In the genomic region with DNA sequence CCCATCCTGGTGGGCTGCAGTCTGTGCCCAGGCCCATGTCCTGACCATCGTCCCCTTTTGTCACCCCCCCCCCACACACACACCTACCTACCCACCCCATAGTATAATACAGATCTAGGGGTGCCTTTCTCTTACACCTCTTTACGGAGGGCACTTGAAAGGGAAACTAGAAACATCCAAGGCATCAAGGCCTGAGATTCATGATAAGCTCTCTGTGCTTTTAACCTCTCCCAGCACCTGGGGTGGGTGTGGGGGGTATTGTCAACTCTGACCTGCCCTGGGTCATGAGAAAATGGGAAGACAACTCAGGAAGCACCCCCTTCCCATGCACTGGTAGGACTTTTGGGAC, we compare ENCODE assay signal across 9 cellular contexts. TPM values are rescaled to one million over a fixed set of nuclear protein-coding genes. Genes with fewer than 3 reads are reported as not detected.
DNase-seq lines count a peak whose midpoint lies in the region; ATAC-seq, FAIRE-seq and TF ChIP-seq lines count a peak whose summit lies in the region.
"Had no signal": no experiment of that assay in that cellular context is flagged by ENCODE, and none has a peak within 500 bp of the region (broad histone marks: within the 10 kb centered on the region; RNA-seq: fewer than 3 reads in every experiment).

No MANE protein-coding gene starts in this region.

- H2BK20ac ChIP-seq in H1 (ENCODE audit: low read length), result no peak overlapping the region

- no peak for TF ChIP-seq EP300 in H1 (IDR thresholded peaks at IDR 0.05; ENCODE audit: borderline replicate concordance in 1 of 2, low read depth in 2 of 2, low read length in 2 of 2)

- H3K27me3 ChIP-seq in OCI-LY1 (ENCODE audit: insufficient read depth, low read length) (no peaks in the 10 kb centered on the region), H1 (replicated peaks in 1 of 4; ENCODE audit: control insufficient read depth in 3 of 4, extremely low read depth in 1 of 4, insufficient read depth in 3 of 4, low read length in 3 of 4) (no peaks in the 10 kb centered on the region), neuron (ENCODE audit: insufficient read depth, low read length) (no peaks in the 10 kb centered on the region)

- H2BK5ac ChIP-seq in H1 (ENCODE audit: low read depth, low read length), result peak overlapping the region; percentile 71; the same call in 1 of the 2 replicates

- no peak overlapping the region for H4K5ac ChIP-seq in H1 (ENCODE audit: insufficient read length, low read depth, low read length)

- no peak overlapping the region for H2BK120ac ChIP-seq in H1 (replicated peaks; ENCODE audit: low read depth, low read length)

- no peak for ATAC-seq in GM19035 (IDR thresholded peaks at IDR 0.05; ENCODE audit: unreplicated experiment)

- H2AFZ ChIP-seq in OCI-LY1 (ENCODE audit: low read length), result no peak overlapping the region
- no peak overlapping the region for H2AFZ ChIP-seq in H1 (ENCODE audit: low read length)
- no peak overlapping the region for H2AFZ ChIP-seq in neuron (ENCODE audit: low read depth, low read length)

- H3K14ac ChIP-seq in H1 (ENCODE audit: insufficient read length), result no peak overlapping the region

- peak overlapping the region; percentile 100 for H3K27ac ChIP-seq in C4-2B
- peak overlapping the region; percentile 28 for H3K27ac ChIP-seq in OCI-LY1 (ENCODE audit: low read depth, low read length, poor library complexity, severe bottlenecking)
- H3K27ac ChIP-seq in H1 (ENCODE audit: low read depth, low read length), result no peak overlapping the region

- H4K8ac ChIP-seq in H1 (ENCODE audit: extremely low read depth, insufficient read depth, low read length), result no peak overlapping the region

- H3F3A ChIP-seq in OCI-LY1 (ENCODE audit: insufficient read depth, low read length), result no peaks in the 10 kb centered on the region

- H3K18ac ChIP-seq in H1 (ENCODE audit: extremely low read depth, low read length), result no peak overlapping the region; the same call in 1 of the 2 replicates

- no peak for TF ChIP-seq RAD21 in H1 (IDR thresholded peaks at IDR 0.05 in 1 of 2, conservative IDR thresholded peaks at IDR 0.05 in 1 of 2; ENCODE audit: low read depth in 2 of 2, low read length in 2 of 2)

- no peak for TF ChIP-seq POLR2A in H1 (IDR thresholded peaks at IDR 0.05; ENCODE audit: control extremely low read depth in 1 of 2, low read depth in 2 of 2, low read length in 2 of 2)

- POLR2A ChIA-PET in H1 (lab: Charles Lee; ENCODE audit: partially characterized antibody), result interaction anchor here (0.6 to 6.1 kb wide), 10 partner anchors 8 to 219 kb away, joined by 3 to 59 read pairs (median 4); no protein-coding TSS in a partner anchor
- POLR2A ChIA-PET in GM10248 (lab: Yijun Ruan, JAX), result interaction anchor here (1.0 to 1.5 kb wide), 2 partner anchors 10 to 15 kb away, joined by 3 to 5 read pairs; no protein-coding TSS in a partner anchor

- no peak overlapping the region for H4K91ac ChIP-seq in H1 (replicated peaks; ENCODE audit: insufficient read length, low read length)

- peak overlapping the region; percentile 72; the same call in 1 of the 2 replicates for H2BK15ac ChIP-seq in H1 (ENCODE audit: low read length)

- H3K79me2 ChIP-seq in OCI-LY1 (ENCODE audit: insufficient read depth, low read length) (peaks cover 43% of the 10 kb centered on the region), H1 (ENCODE audit: control insufficient read depth in 1 of 2, insufficient read depth in 2 of 2, low read length in 2 of 2) (peaks cover 31 to 64% of the 10 kb centered on the region in 2 experiments)

- CTCF ChIA-PET in H1 (lab: Charles Lee; ENCODE audit: partially characterized antibody), result interaction anchor here (0.6 to 1.6 kb wide), 15 partner anchors 10 to 176 kb away, joined by 3 to 5 read pairs (median 3); a partner anchor contains a TSS
- CTCF ChIA-PET in GM10248 (lab: Yijun Ruan, JAX), result interaction anchor here (1.0 to 2.1 kb wide), 6 partner anchors 10 to 325 kb away, joined by 3 to 18 read pairs (median 4); a partner anchor contains a TSS

- H3K23ac ChIP-seq in H1 (ENCODE audit: insufficient read length), result no peak overlapping the region

- peaks cover 18% of the 10 kb centered on the region for H3K79me1 ChIP-seq in H1 (ENCODE audit: low read depth, low read length)

- no peaks in the 10 kb centered on the region for H3K9me2 ChIP-seq in OCI-LY1 (ENCODE audit: low read depth, low read length)

- peaks cover 29% of the 10 kb centered on the region for H3K4me1 ChIP-seq in OCI-LY1 (ENCODE audit: insufficient read depth, low read length, severe bottlenecking)
- H3K4me1 ChIP-seq in H1 (replicated peaks in 1 of 4; ENCODE audit: control insufficient read depth in 3 of 4, insufficient read depth in 4 of 4, low read length in 3 of 4), result peaks cover 15 to 32% (median 26%) of the 10 kb centered on the region in 4 experiments
- H3K4me1 ChIP-seq in neuron (ENCODE audit: insufficient read depth, low read length), result peaks cover 35% of the 10 kb centered on the region

- no peak for TF ChIP-seq CTCF in C4-2B (conservative IDR thresholded peaks at IDR 0.05)
- no peak for TF ChIP-seq CTCF in OCI-LY1 (IDR thresholded peaks at IDR 0.05; ENCODE audit: low read length)
- no peak for TF ChIP-seq CTCF in H1 (IDR thresholded peaks at IDR 0.05; ENCODE audit: control extremely low read depth in 1 of 3, insufficient read depth in 1 of 3, low read depth in 1 of 3, low read length in 3 of 3)
- TF ChIP-seq CTCF in GM10248 (IDR thresholded peaks at IDR 0.05; ENCODE audit: control extremely low read depth, extremely low read depth, low read depth, missing control alignments), result no peak

- H3K56ac ChIP-seq in H1 (replicated peaks; ENCODE audit: insufficient read length, low read depth, low read length), result no peak overlapping the region

- 0 out of 2 replicates have a peak overlapping the region, but pooled peaks have one; percentile 24 for H2AK5ac ChIP-seq in H1 (ENCODE audit: low read depth, low read length)

- H3K23me2 ChIP-seq in H1 (ENCODE audit: low read depth, low read length), result peaks cover 3% of the 10 kb centered on the region

- H3K9ac ChIP-seq in OCI-LY1 (ENCODE audit: low read length) (peak overlapping the region; percentile 71; the same call in 1 of the 2 replicates), H1 (replicated peaks in 1 of 4; ENCODE audit: extremely low read depth in 1 of 4, low read depth in 3 of 4, low read length in 3 of 4) (no peak overlapping the region; a peak in 1 of 7 replicates)

- H3K36me3 ChIP-seq in OCI-LY1 (ENCODE audit: insufficient read depth, low read length), result peaks cover 13% of the 10 kb centered on the region
- H3K36me3 ChIP-seq in H1 (ENCODE audit: control insufficient read depth in 2 of 4, insufficient read depth in 4 of 4, low read length in 3 of 4), result no peaks in the 10 kb centered on the region; a peak in 1 of 8 replicates
- H3K36me3 ChIP-seq in neuron (ENCODE audit: insufficient read depth, low read length), result no peaks in the 10 kb centered on the region

- H3K4me2 ChIP-seq in OCI-LY1 (ENCODE audit: low read length) (peak overlapping the region; percentile 82), H1 (ENCODE audit: insufficient read depth in 1 of 2, low read depth in 2 of 2, low read length in 2 of 2) (peak overlapping the region; percentile 78 to 88)

- 44% methylated on average over 1 of the region's 2 CpGs; no CpG with 5 or more reads in 1 of the 2 experiments for WGBS in H1 (ENCODE audit: extremely low coverage in 1 of 2, insufficient coverage in 1 of 2, insufficient read length in 1 of 2, insufficient replicate concordance in 2 of 2, low coverage in 1 of 2, low lambda C conversion rate in 2 of 2, missing lambda C conversion rate in 1 of 2), 2 experiments

- 0 out of 2 replicates have a peak overlapping the region, but pooled peaks have one; percentile 39 for H2BK12ac ChIP-seq in H1 (ENCODE audit: low read depth, low read length)

- H3K9me3 ChIP-seq in OCI-LY1 (ENCODE audit: low read length), result no peaks in the 10 kb centered on the region
- no peaks in the 10 kb centered on the region for H3K9me3 ChIP-seq in H1 (ENCODE audit: insufficient read depth in 2 of 2, low read depth in 1 of 2, low read length in 1 of 2)
- H3K9me3 ChIP-seq in neuron (ENCODE audit: low read length), result peaks cover 2% of the 10 kb centered on the region

- H4K20me1 ChIP-seq in OCI-LY1 (ENCODE audit: insufficient read depth, low read length) (no peaks in the 10 kb centered on the region; the same call in 1 of the 2 replicates), H1 (replicated peaks in 1 of 2; ENCODE audit: control insufficient read depth in 1 of 2, insufficient read depth in 2 of 2, low read length in 2 of 2) (peaks cover 7 to 9% of the 10 kb centered on the region in 2 experiments)

- peak overlapping the region; percentile 82 for H3K4me3 ChIP-seq in OCI-LY1 (ENCODE audit: low read depth, low read length, poor library complexity, severe bottlenecking)
- peak overlapping the region; percentile 68 to 98 (median 86) for H3K4me3 ChIP-seq in H1 (ENCODE audit: extremely low read depth in 1 of 4, insufficient read depth in 2 of 4, low read depth in 3 of 4, low read length in 4 of 4)
- H3K4me3 ChIP-seq in neuron (ENCODE audit: low read length), result peak overlapping the region; percentile 87

- FAIRE-seq in H1 (lab: Jason Lieb, UNC), result no peak

- no peak overlapping the region for H3K4ac ChIP-seq in H1 (replicated peaks; ENCODE audit: insufficient read length, low read depth, low read length)

- DNase-seq in H1 (ENCODE audit: low read depth in 1 of 2, low spot score in 2 of 2) (no peak), KG1 (lab: John Stamatoyannopoulos, UW) (no peak), NCI-H82 (lab: John Stamatoyannopoulos, UW) (no peak), GM10248 (ENCODE audit: extremely low spot score) (no peak)
- DNase-seq: NCI-H526 treated with DMSO at 0.1 percent for 48 hours had no signal

RNA-seq across cellular contexts. Expression of a gene that starts 1.6 kb away (rescaled TPM):
- total RNA-seq in H1 (2021; fragmentation: NEBNext Ultra II Directional; extraction: Animal tissue kit (Norgen Biotek cat#: 25700)), result 29.2 and 30.0 TPM in 2 replicates
- 1.5 and 3.8 TPM in 2 replicates for polyA plus RNA-seq in H1 (2011; rRNA removed)
- polyA plus RNA-seq in H1 (2011; cell fraction: cytosol; rRNA removed), result 2.8 TPM
- 6.5 TPM for polyA plus RNA-seq in H1 (2011; cell fraction: nucleus; rRNA removed)
- polyA plus RNA-seq in H1 (2012, experiment 1 of 2), result 18.9 to 23.4 TPM (median 22.8 TPM) in 4 replicates
- polyA plus RNA-seq in H1 (2012, experiment 2 of 2), result 15.5 TPM
- 11.9 TPM for polyA plus RNA-seq in H1 (2013, experiment 1 of 2)
- polyA plus RNA-seq in H1 (2013, experiment 2 of 2), result 11.1 TPM
- 5.0 and 6.5 TPM in 2 replicates for polyA minus RNA-seq in H1 (2011; rRNA and poly(A)+ RNA removed)
- 10.6 TPM for polyA minus RNA-seq in H1 (2011; cell fraction: cytosol; rRNA and poly(A)+ RNA removed)
- polyA minus RNA-seq in H1 (2011; cell fraction: nucleus; rRNA and poly(A)+ RNA removed), result 11.7 TPM

RNA-seq across cellular contexts. Expression of a gene that starts 37.6 kb away (rescaled TPM):
- 0.50 TPM in 1 of 2 replicates, not detected in the other for total RNA-seq in H1 (2021; fragmentation: NEBNext Ultra II Directional; extraction: Animal tissue kit (Norgen Biotek cat#: 25700))
- 0.05 and 0.11 TPM in 2 replicates for polyA plus RNA-seq in H1 (2011; rRNA removed)
- polyA plus RNA-seq in H1 (2011; cell fraction: cytosol; rRNA removed), result 0.06 TPM
- polyA plus RNA-seq in H1 (2011; cell fraction: nucleus; rRNA removed), result 0.16 TPM
- polyA plus RNA-seq in H1 (2012, experiment 1 of 2), result 0.06 TPM in 1 of 4 replicates, not detected in the others
- 0.04 TPM for polyA plus RNA-seq in H1 (2012, experiment 2 of 2)
- 0.12 TPM for polyA plus RNA-seq in H1 (2013, experiment 1 of 2)
- 0.06 TPM for polyA plus RNA-seq in H1 (2013, experiment 2 of 2)
- polyA minus RNA-seq in H1 (2011; rRNA and poly(A)+ RNA removed), result not detected in 2 replicates
- not detected for polyA minus RNA-seq in H1 (2011; cell fraction: cytosol; rRNA and poly(A)+ RNA removed)
- polyA minus RNA-seq in H1 (2011; cell fraction: nucleus; rRNA and poly(A)+ RNA removed), result not detected
